In genomic region chr2:24124003-24124585, GRCh38 we compare ENCODE assay signal across 8 cellular contexts. TPM values are rescaled to one million over a fixed set of nuclear protein-coding genes. Genes with fewer than 3 reads are reported as not detected.
A peak's percentile ranks its signal among the peaks of the same experiment; 100 is the strongest.
DNase-seq lines count a peak whose midpoint lies in the region; ATAC-seq and TF ChIP-seq lines count a peak whose summit lies in the region.

No MANE protein-coding gene starts in this region.

- H3K9ac ChIP-seq in SK-N-SH (peak overlapping the region; percentile 86), fibroblast of lung (ENCODE audit: insufficient read depth, low read length) (peak overlapping the region; percentile 77)

- H3K4me3 ChIP-seq in SK-N-SH (ENCODE audit: low read depth in 2 of 2, low read length in 1 of 2), result peak overlapping the region; percentile 61 to 74
- peak overlapping the region; percentile 47 to 79 (median 58) for H3K4me3 ChIP-seq in fibroblast of lung (replicated peaks in 1 of 4; ENCODE audit: control extremely low read depth in 1 of 4, insufficient read depth in 1 of 4, low read depth in 3 of 4, low read length in 4 of 4)

- H3K4me2 ChIP-seq in SK-N-SH, result peak overlapping the region; percentile 87
- peak overlapping the region; percentile 98 for H3K4me2 ChIP-seq in fibroblast of lung (ENCODE audit: extremely low read depth, insufficient read depth, low read length)

- H3K36me3 ChIP-seq in SK-N-SH (replicated peaks in 1 of 2; ENCODE audit: control insufficient read depth in 1 of 2, insufficient read depth in 2 of 2, low read length in 1 of 2) (no peaks in the 10 kb centered on the region), fibroblast of lung (ENCODE audit: control insufficient read depth, insufficient read depth, low read length) (no peaks in the 10 kb centered on the region)

- DNase-seq in activated T-cell treated with anti-CD3 and anti-CD28 coated beads, Interleukin-2, amount 50 U/mL, for 72 hours, result no peak
- no peak for DNase-seq in activated T-cell treated with anti-CD3 and anti-CD28 coated beads, Interleukin-2, amount 50 U/mL, for 1 hour
- DNase-seq in SK-N-SH (no peak), fibroblast of lung (ENCODE audit: low read depth in 2 of 2) (peak; percentile 56 to 59), progenitor cell of endocrine pancreas (ENCODE audit: low spot score, unreplicated experiment) (no peak), iPS-NIHi11 (ENCODE audit: low spot score) (no peak), posterior vena cava (ENCODE audit: low spot score) (no peak)

- no peaks in the 10 kb centered on the region for H4K20me1 ChIP-seq in SK-N-SH (ENCODE audit: insufficient read depth)
- H4K20me1 ChIP-seq in fibroblast of lung (ENCODE audit: control insufficient read depth, extremely low read depth, insufficient read depth, low read length), result no peaks in the 10 kb centered on the region

- CTCF ChIA-PET in SK-N-SH (lab: Yijun Ruan, JAX), result interaction anchor here (0.9 to 3.2 kb wide), 6 partner anchors 9 to 263 kb away, joined by 3 to 18 read pairs (median 4); partner anchors contain the start of gene TP53I3

- no peak for TF ChIP-seq EP300 in SK-N-SH (IDR thresholded peaks at IDR 0.05; ENCODE audit: borderline replicate concordance in 1 of 2, low read depth in 1 of 2, low read length in 1 of 2)

- peaks cover 35% of the 10 kb centered on the region for H3F3A ChIP-seq in SK-N-SH (replicated peaks; ENCODE audit: insufficient read depth)

- no peak for TF ChIP-seq RAD21 in SK-N-SH (IDR thresholded peaks at IDR 0.05; ENCODE audit: low read length)

- H3K36me3 Mint-ChIP-seq in activated T-cell treated with anti-CD3 and anti-CD28 coated beads, Interleukin-2, amount 50 U/mL, for 72 hours (ENCODE audit: insufficient read depth in 2 of 2), result no peaks in the 10 kb centered on the region
- H3K36me3 Mint-ChIP-seq in progenitor cell of endocrine pancreas (ENCODE audit: insufficient read depth), result peaks cover 7% of the 10 kb centered on the region

- peak overlapping the region; percentile 98 for H2AFZ ChIP-seq in SK-N-SH (ENCODE audit: low read depth)
- H2AFZ ChIP-seq in fibroblast of lung (ENCODE audit: low read length), result peak overlapping the region; percentile 88

- peak overlapping the region; percentile 85 to 92 for H3K4me3 Mint-ChIP-seq in activated T-cell treated with anti-CD3 and anti-CD28 coated beads, Interleukin-2, amount 50 U/mL, for 72 hours
- H3K4me3 Mint-ChIP-seq in progenitor cell of endocrine pancreas (ENCODE audit: low read depth), result peak overlapping the region; percentile 83

- WGBS in SK-N-SH (ENCODE audit: low lambda C conversion rate), result 18% methylated on average over 7 of the region's 7 CpGs

- H3K27ac Mint-ChIP-seq in activated T-cell treated with anti-CD3 and anti-CD28 coated beads, Interleukin-2, amount 50 U/mL, for 72 hours, result peak overlapping the region; percentile 48
- H3K27ac Mint-ChIP-seq in progenitor cell of endocrine pancreas, result peak overlapping the region; percentile 97

- intact Hi-C loops in posterior vena cava (cut with DNase I), result no loop called here

- H3K27me3 ChIP-seq in SK-N-SH (ENCODE audit: insufficient read depth) (no peaks in the 10 kb centered on the region), fibroblast of lung (ENCODE audit: control insufficient read depth, insufficient read depth, low read length) (no peaks in the 10 kb centered on the region)

- no peaks in the 10 kb centered on the region for H3K27me3 Mint-ChIP-seq in activated T-cell treated with anti-CD3 and anti-CD28 coated beads, Interleukin-2, amount 50 U/mL, for 72 hours (ENCODE audit: low read depth)
- H3K27me3 Mint-ChIP-seq in progenitor cell of endocrine pancreas, result no peaks in the 10 kb centered on the region

- no peaks in the 10 kb centered on the region for H3K9me3 ChIP-seq in SK-N-SH
- no peaks in the 10 kb centered on the region for H3K9me3 ChIP-seq in fibroblast of lung (ENCODE audit: control insufficient read depth, insufficient read depth, low read depth, low read length)

- H3K4me1 ChIP-seq in SK-N-SH (ENCODE audit: control insufficient read depth in 1 of 2, insufficient read depth in 2 of 2, low read depth in 1 of 2, low read length in 1 of 2), result peaks cover 5 to 14% of the 10 kb centered on the region in 2 experiments; a peak in 3 of 4 replicates
- no peaks in the 10 kb centered on the region for H3K4me1 ChIP-seq in fibroblast of lung (ENCODE audit: control insufficient read depth, extremely low read depth, insufficient read depth, low read length)

- TF ChIP-seq CTCF in SK-N-SH (IDR thresholded peaks at IDR 0.05), result no peak
- TF ChIP-seq CTCF in fibroblast of lung (conservative IDR thresholded peaks at IDR 0.05 in 1 of 2, IDR thresholded peaks at IDR 0.05 in 1 of 2; ENCODE audit: low read depth in 1 of 2, low read length in 2 of 2), result no peak
- TF ChIP-seq CTCF in progenitor cell of endocrine pancreas (IDR thresholded peaks at IDR 0.05; ENCODE audit: unreplicated experiment), result no peak

- H3K9me2 ChIP-seq in SK-N-SH, result no peaks in the 10 kb centered on the region

- peaks cover 13% of the 10 kb centered on the region for H3K4me1 Mint-ChIP-seq in activated T-cell treated with anti-CD3 and anti-CD28 coated beads, Interleukin-2, amount 50 U/mL, for 72 hours (ENCODE audit: low read depth)
- H3K4me1 Mint-ChIP-seq in progenitor cell of endocrine pancreas (ENCODE audit: low read depth), result peaks cover 10% of the 10 kb centered on the region

- H3K27ac ChIP-seq in SK-N-SH (ENCODE audit: low read depth in 2 of 2, low read length in 1 of 2), result peak overlapping the region; percentile 82 to 91
- peak overlapping the region; percentile 77 for H3K27ac ChIP-seq in fibroblast of lung (ENCODE audit: insufficient read depth, low read length)

- no peaks in the 10 kb centered on the region for H3K9me3 Mint-ChIP-seq in activated T-cell treated with anti-CD3 and anti-CD28 coated beads, Interleukin-2, amount 50 U/mL, for 72 hours
- H3K9me3 Mint-ChIP-seq in progenitor cell of endocrine pancreas (ENCODE audit: low read depth), result no peaks in the 10 kb centered on the region

- peaks cover 12% of the 10 kb centered on the region; the same call in 1 of the 2 replicates for H3K79me2 ChIP-seq in SK-N-SH (ENCODE audit: insufficient read depth)
- H3K79me2 ChIP-seq in fibroblast of lung (ENCODE audit: control insufficient read depth, insufficient read depth, low read length), result no peaks in the 10 kb centered on the region

- peak in 1 of 2 donors; percentile 5 for ATAC-seq in activated T-cell treated with anti-CD3 and anti-CD28 coated beads, Interleukin-2, amount 50 U/mL, for 72 hours (replicated peaks in 1 of 2)
- peak; percentile 6 for ATAC-seq in HG03103 (IDR thresholded peaks at IDR 0.05; ENCODE audit: low read depth, unreplicated experiment)

- POLR2A ChIA-PET in SK-N-SH (lab: Yijun Ruan, JAX), result interaction anchor here (0.6 to 4.5 kb wide), 3 partner anchors 40 to 198 kb away, joined by 3 to 28 read pairs (median 3); partner anchors contain the start of gene TP53I3

RNA-seq across cellular contexts. Expression of gene FAM228B, which starts 0.8 kb away (rescaled TPM):
- 10 to 100 TPM; 18.0 to 18.7 TPM for total RNA-seq in activated T-cell treated with anti-CD3 and anti-CD28 coated beads, Interleukin-2, amount 50 U/mL, for 72 hours
- 5.3 and 6.8 TPM in 2 replicates for polyA plus RNA-seq in SK-N-SH (2012; rRNA removed)
- polyA plus RNA-seq in SK-N-SH (2012; cell fraction: cytosol; rRNA removed), result 7.4 and 7.6 TPM in 2 replicates
- polyA plus RNA-seq in SK-N-SH (2012; cell fraction: nucleus; rRNA removed), result 10.1 and 15.6 TPM in 2 replicates
- total RNA-seq in fibroblast of lung, result 11.9 and 12.6 TPM in 2 replicates
- polyA plus RNA-seq in fibroblast of lung, result 3.3 and 13.1 TPM in 2 replicates
- polyA plus RNA-seq in fibroblast of lung (2012), result 4.4 and 11.9 TPM in 2 replicates
- polyA minus RNA-seq in fibroblast of lung (ENCODE audit: low replicate concordance), result 2.5 and 4.0 TPM in 2 replicates
- 25.4 and 27.5 TPM in 2 replicates for total RNA-seq in progenitor cell of endocrine pancreas
- total RNA-seq in posterior vena cava, result 10 to 100 TPM; 33.8 to 38.2 TPM

RNA-seq across cellular contexts. Expression of gene PFN4, which starts 1.0 kb away (rescaled TPM):
- under 1 TPM; 0.29 to 0.72 TPM for total RNA-seq in activated T-cell treated with anti-CD3 and anti-CD28 coated beads, Interleukin-2, amount 50 U/mL, for 72 hours
- polyA plus RNA-seq in SK-N-SH (2012; rRNA removed) (0.54 and 0.61 TPM in 2 replicates), fibroblast of lung (0.26 and 0.40 TPM in 2 replicates)
- 0.35 and 0.37 TPM in 2 replicates for polyA plus RNA-seq in SK-N-SH (2012; cell fraction: cytosol; rRNA removed)
- 1.5 and 1.6 TPM in 2 replicates for polyA plus RNA-seq in SK-N-SH (2012; cell fraction: nucleus; rRNA removed)
- total RNA-seq in fibroblast of lung (0.66 and 1.5 TPM in 2 replicates), progenitor cell of endocrine pancreas (0.55 and 1.1 TPM in 2 replicates), posterior vena cava (1 to 10 TPM in 1 of 2 donors, under 1 TPM in 1; 0.67 to 1.0 TPM)
- 0.31 and 0.64 TPM in 2 replicates for polyA plus RNA-seq in fibroblast of lung (2012)
- not detected in 2 replicates for polyA minus RNA-seq in fibroblast of lung (ENCODE audit: low replicate concordance)

RNA-seq across cellular contexts. Expression of gene TP53I3, which starts 39.5 kb away (rescaled TPM):
- total RNA-seq in activated T-cell treated with anti-CD3 and anti-CD28 coated beads, Interleukin-2, amount 50 U/mL, for 72 hours, result 1 to 10 TPM; 1.8 to 4.0 TPM
- polyA plus RNA-seq in SK-N-SH (2012; rRNA removed) (110 and 116 TPM in 2 replicates), fibroblast of lung (31.0 and 37.9 TPM in 2 replicates)
- 49.8 and 71.0 TPM in 2 replicates for polyA plus RNA-seq in SK-N-SH (2012; cell fraction: cytosol; rRNA removed)
- polyA plus RNA-seq in SK-N-SH (2012; cell fraction: nucleus; rRNA removed), result 344 and 375 TPM in 2 replicates
- total RNA-seq in fibroblast of lung (47.3 and 75.5 TPM in 2 replicates), progenitor cell of endocrine pancreas (64.4 and 67.8 TPM in 2 replicates), posterior vena cava (10 to 100 TPM in 1 of 2 donors, 1 to 10 TPM in 1; 9.8 to 23.5 TPM)
- polyA plus RNA-seq in fibroblast of lung (2012), result 42.7 and 59.8 TPM in 2 replicates
- polyA minus RNA-seq in fibroblast of lung (ENCODE audit: low replicate concordance), result 29.1 and 43.6 TPM in 2 replicates

RNA-seq across cellular contexts. Expression of gene SF3B6, which starts 48.0 kb away (rescaled TPM):
- total RNA-seq in activated T-cell treated with anti-CD3 and anti-CD28 coated beads, Interleukin-2, amount 50 U/mL, for 72 hours, result 100 to 1,000 TPM; 110 to 115 TPM
- 275 and 295 TPM in 2 replicates for polyA plus RNA-seq in SK-N-SH (2012; rRNA removed)
- 400 and 550 TPM in 2 replicates for polyA plus RNA-seq in SK-N-SH (2012; cell fraction: cytosol; rRNA removed)
- polyA plus RNA-seq in SK-N-SH (2012; cell fraction: nucleus; rRNA removed), result 99.6 and 106 TPM in 2 replicates
- 134 and 155 TPM in 2 replicates for total RNA-seq in fibroblast of lung
- 206 and 210 TPM in 2 replicates for polyA plus RNA-seq in fibroblast of lung
- polyA plus RNA-seq in fibroblast of lung (2012), result 151 and 185 TPM in 2 replicates
- 3.1 and 11.0 TPM in 2 replicates for polyA minus RNA-seq in fibroblast of lung (ENCODE audit: low replicate concordance)
- total RNA-seq in progenitor cell of endocrine pancreas, result 93.3 and 101 TPM in 2 replicates
- total RNA-seq in posterior vena cava, result 10 to 100 TPM; 59.3 to 66.7 TPM

RNA-seq across cellular contexts. Expression of gene FAM228A, which starts 50.8 kb away (rescaled TPM):
- total RNA-seq in activated T-cell treated with anti-CD3 and anti-CD28 coated beads, Interleukin-2, amount 50 U/mL, for 72 hours, result under 1 TPM; 0.14 to 0.60 TPM
- polyA plus RNA-seq in SK-N-SH (2012; rRNA removed), result 0.10 and 0.13 TPM in 2 replicates
- polyA plus RNA-seq in SK-N-SH (2012; cell fraction: cytosol; rRNA removed), result 0.06 and 0.21 TPM in 2 replicates
- polyA plus RNA-seq in SK-N-SH (2012; cell fraction: nucleus; rRNA removed), result 0.09 and 0.17 TPM in 2 replicates
- 0.51 and 0.99 TPM in 2 replicates for total RNA-seq in fibroblast of lung
- 0.08 and 4.3 TPM in 2 replicates for polyA plus RNA-seq in fibroblast of lung
- polyA plus RNA-seq in fibroblast of lung (2012), result 4.7 TPM in 1 of 2 replicates, not detected in the other
- polyA minus RNA-seq in fibroblast of lung (ENCODE audit: low replicate concordance), result 3.6 TPM in 1 of 2 replicates, not detected in the other
- total RNA-seq in progenitor cell of endocrine pancreas, result 0.31 and 0.80 TPM in 2 replicates
- total RNA-seq in posterior vena cava, result 1 to 10 TPM; 1.1 to 2.2 TPM

Comparison
In these comparisons a context has a peak if more than half of its experiments do, and no peak if none do; other contexts are left out.
1. DNase-seq: peak in fibroblast of lung (2 of 2); none in activated T-cell treated with anti-CD3 and anti-CD28 coated beads, Interleukin-2, amount 50 U/mL, for 72 hours (0 of 2), activated T-cell treated with anti-CD3 and anti-CD28 coated beads, Interleukin-2, amount 50 U/mL, for 1 hour (single experiment), SK-N-SH (single experiment), progenitor cell of endocrine pancreas (single experiment), iPS-NIHi11 (single experiment) and posterior vena cava (single experiment).